ENCODE assay signal across 11 cellular contexts in genomic region chr2:113376935-113377445, GRCh38.
DNase-seq lines count a peak whose midpoint lies in the region; ATAC-seq and TF ChIP-seq lines count a peak whose summit lies in the region.
"Had no signal": no experiment of that assay in that cellular context is flagged by ENCODE, and none has a peak within 500 bp of the region (broad histone marks: within the 10 kb centered on the region; RNA-seq: fewer than 3 reads in every experiment).

No MANE protein-coding gene starts in this region.

- H3K18ac ChIP-seq in H9 (ENCODE audit: insufficient read length, low read depth, low read length), result no peak overlapping the region

- no peak overlapping the region for H3K4me2 ChIP-seq in H9 (ENCODE audit: insufficient read depth, insufficient read length, low read length)

- H3K27ac ChIP-seq in H9 (ENCODE audit: insufficient read length, low read depth, low read length), result no peak overlapping the region
- no peak overlapping the region for H3K27ac ChIP-seq in foreskin keratinocyte
- H3K27ac ChIP-seq: SJSA1 had no signal

- H3K79me2 ChIP-seq in H9 (ENCODE audit: insufficient read depth, low read length), result no peaks in the 10 kb centered on the region

- H3K27me3 ChIP-seq in H9 (ENCODE audit: insufficient read depth, low read length) (no peaks in the 10 kb centered on the region), foreskin keratinocyte (no peaks in the 10 kb centered on the region)
- H3K27me3 ChIP-seq: MG63, SJSA1 had no signal

- no CpG with 5 or more reads among the region's 3 CpGs for WGBS in H9 (ENCODE audit: extremely low coverage, insufficient read length, low lambda C conversion rate)

- H2BK20ac ChIP-seq in H9 (ENCODE audit: low read depth, low read length, poor library complexity, severe bottlenecking), result no peak overlapping the region

- no peak for DNase-seq in left cardiac atrium
- no peak for DNase-seq in cardiac septum (ENCODE audit: low spot score)
- no peak for DNase-seq in T-helper 17 cell
- DNase-seq in SW480 (ENCODE audit: low spot score), result no peak
- DNase-seq in H9, result no peak
- DNase-seq in T-cell, result no peak
- DNase-seq in foreskin keratinocyte, result no peak
- DNase-seq: activated gamma-delta T cell, MG63 had no signal

- no peak overlapping the region for H3K56ac ChIP-seq in H9 (ENCODE audit: insufficient read length, low read depth, low read length)

- no peak overlapping the region for H2BK120ac ChIP-seq in H9 (ENCODE audit: low read depth, low read length, poor library complexity, severe bottlenecking)

- no peak overlapping the region for H2BK5ac ChIP-seq in H9 (ENCODE audit: insufficient read length, low read length)

- no peak overlapping the region for H2AK5ac ChIP-seq in H9 (ENCODE audit: insufficient read length, low read length)

- H2AFZ ChIP-seq in H9 (ENCODE audit: low read length), result no peak overlapping the region

- CTCF ChIA-PET in T-cell (lab: Charles Lee), result interaction anchor here in 1 of 2 donors (1.0 to 1.4 kb wide), 2 partner anchors 14 to 128 kb away, joined by 3 to 4 read pairs; no protein-coding TSS in a partner anchor

- no peaks in the 10 kb centered on the region for H4K20me1 ChIP-seq in H9 (ENCODE audit: control insufficient read depth, insufficient read depth, insufficient read length)

- H3K4me1 Mint-ChIP-seq in T-helper 17 cell (peaks cover 6% of the 10 kb centered on the region), H9 (peaks cover 8 to 11% of the 10 kb centered on the region in 2 experiments), T-cell (peaks cover 0 to 4% (median 0%) of the 10 kb centered on the region in 3 donors)

- no peak overlapping the region for H4K91ac ChIP-seq in H9 (ENCODE audit: insufficient read length, low read depth, low read length)

- H3K27ac Mint-ChIP-seq in T-helper 17 cell, result no peak overlapping the region
- no peak overlapping the region for H3K27ac Mint-ChIP-seq in H9
- H3K27ac Mint-ChIP-seq in T-cell, result no peak overlapping the region

- H4K8ac ChIP-seq in H9 (replicated peaks; ENCODE audit: insufficient read length, low read depth, low read length), result no peak overlapping the region

- no peak overlapping the region for H3K9ac ChIP-seq in H9 (ENCODE audit: extremely low read depth, insufficient read length, low read length)

- no peaks in the 10 kb centered on the region for H3K79me1 ChIP-seq in H9 (ENCODE audit: insufficient read depth, low read depth, low read length, poor library complexity, severe bottlenecking)

- no peak overlapping the region for H3K23ac ChIP-seq in H9 (ENCODE audit: insufficient read length, low read depth, low read length)

- TF ChIP-seq CTCF in H9 (conservative IDR thresholded peaks at IDR 0.05) (no peak), foreskin keratinocyte (conservative IDR thresholded peaks at IDR 0.05) (no peak)

- H2BK12ac ChIP-seq in H9 (ENCODE audit: insufficient read length, low read depth, low read length), result no peak overlapping the region

- intact Hi-C loops in left cardiac atrium (cut with DNase I) (loop anchor here in 1 of 2 donors (10.0 kb wide), 1 partner anchor 172 kb away; no protein-coding TSS in a partner anchor), cardiac septum (cut with DNase I) (no loop called here)

- no peaks in the 10 kb centered on the region for H3K36me3 Mint-ChIP-seq in T-helper 17 cell (ENCODE audit: low read depth)
- H3K36me3 Mint-ChIP-seq in H9 (ENCODE audit: insufficient read depth in 1 of 3, low read depth in 3 of 3), result no peaks in the 10 kb centered on the region
- no peaks in the 10 kb centered on the region for H3K36me3 Mint-ChIP-seq in T-cell

- no peak overlapping the region for H4K5ac ChIP-seq in H9 (ENCODE audit: insufficient read length, low read depth, low read length)

- H3K23me2 ChIP-seq in H9 (ENCODE audit: insufficient read length, low read depth, low read length, poor library complexity, severe bottlenecking), result no peaks in the 10 kb centered on the region

- H3K9me3 ChIP-seq in T-helper 17 cell (ENCODE audit: control insufficient read depth, low read length, poor library complexity, severe bottlenecking), result no peaks in the 10 kb centered on the region
- H3K9me3 ChIP-seq in H9 (ENCODE audit: control insufficient read depth, low read depth, low read length), result no peaks in the 10 kb centered on the region
- H3K9me3 ChIP-seq: MG63, SJSA1 had no signal

- H3K27me3 Mint-ChIP-seq in T-helper 17 cell (peaks cover 47% of the 10 kb centered on the region), H9 (ENCODE audit: low read depth) (peaks cover 25% of the 10 kb centered on the region), T-cell (peaks cover 5% of the 10 kb centered on the region in 2 donors)

- H3K4me1 ChIP-seq in H9 (ENCODE audit: insufficient read depth, low read length), result no peaks in the 10 kb centered on the region
- H3K4me1 ChIP-seq in foreskin keratinocyte, result no peaks in the 10 kb centered on the region
- H3K4me1 ChIP-seq: SJSA1 had no signal

- no peak overlapping the region for H2BK15ac ChIP-seq in H9 (ENCODE audit: low read depth, low read length)

- no peak overlapping the region for H3K4ac ChIP-seq in H9 (ENCODE audit: low read depth, low read length)

- POLR2A ChIA-PET in T-cell (lab: Charles Lee), result no interaction called here

- H3K9me3 Mint-ChIP-seq in H9 (no peaks in the 10 kb centered on the region), T-cell (no peaks in the 10 kb centered on the region)

- ATAC-seq in left cardiac atrium (peak; percentile 47 to 58), HG02852 (IDR thresholded peaks at IDR 0.05; ENCODE audit: unreplicated experiment) (peak; percentile 87), T-helper 17 cell (peak; percentile 73), T-cell (replicated peaks in 1 of 4) (no peak), foreskin keratinocyte (no peak)

- no peak overlapping the region for H3K14ac ChIP-seq in H9 (ENCODE audit: insufficient read depth, low read length)

- H3K4me3 Mint-ChIP-seq in T-helper 17 cell (no peak overlapping the region), H9 (no peak overlapping the region), T-cell (no peak overlapping the region)

- no peak overlapping the region for H3T11ph ChIP-seq in H9 (ENCODE audit: low read length)

Comparison
In these comparisons a context has a peak if more than half of its experiments do, and no peak if none do; other contexts are left out.
1. ATAC-seq: peak in left cardiac atrium (2 of 2), HG02852 (single experiment) and T-helper 17 cell (single experiment); none in T-cell (0 of 4) and foreskin keratinocyte (single experiment).